Comparison of ENCODE assay signal across 10 cellular contexts in the genomic region with DNA sequence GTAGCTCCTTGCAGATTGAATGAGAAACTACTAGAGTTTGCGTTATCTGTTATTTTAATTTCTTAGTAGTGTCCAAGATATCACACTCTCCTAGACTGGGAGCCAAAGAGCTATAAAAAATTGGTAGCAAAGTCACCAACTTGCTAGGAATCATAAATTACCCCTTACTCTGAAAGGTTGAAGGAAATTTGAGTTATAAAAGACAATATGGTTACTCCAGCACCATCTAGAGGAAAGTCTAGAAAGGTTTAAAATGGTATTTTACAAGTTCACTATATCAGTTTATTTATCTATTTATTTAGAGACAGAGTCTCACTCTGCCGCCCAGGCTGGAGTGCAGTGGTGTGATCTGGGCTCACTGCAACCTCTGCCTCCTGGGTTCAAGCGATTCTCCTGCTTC.
A peak's percentile ranks its signal among the peaks of the same experiment; 100 is the strongest.
DNase-seq lines count a peak whose midpoint lies in the region; ATAC-seq and TF ChIP-seq lines count a peak whose summit lies in the region.
"Had no signal": no experiment of that assay in that cellular context is flagged by ENCODE, and none has a peak within 500 bp of the region (broad histone marks: within the 10 kb centered on the region; RNA-seq: fewer than 3 reads in every experiment).

No MANE protein-coding gene starts in this region.

- H3K4me1 ChIP-seq in ascending aorta (no peaks in the 10 kb centered on the region), mucosa of descending colon (ENCODE audit: low read depth) (peaks cover 21% of the 10 kb centered on the region)

- POLR2A ChIA-PET in CD4-positive, alpha-beta T cell (lab: Charles Lee): interaction anchor here (0.6 to 3.9 kb wide), 8 partner anchors 9 to 266 kb away, joined by 3 to 22 read pairs (median 6); partner anchors contain the start of genes TRIP4 and ZNF609
- POLR2A ChIA-PET in WTC11 (lab: Charles Lee): no interaction called here

- no peaks in the 10 kb centered on the region for H3K9me3 ChIP-seq in CD4-positive, alpha-beta T cell (ENCODE audit: control insufficient read depth, low read length)
- H3K9me3 ChIP-seq in ascending aorta: no peaks in the 10 kb centered on the region
- no peaks in the 10 kb centered on the region for H3K9me3 ChIP-seq in mucosa of descending colon

- ATAC-seq in CD4-positive, alpha-beta T cell (ENCODE audit: poor library complexity): no peak
- ATAC-seq in mucosa of descending colon (peak; percentile 24), WTC11 (no peak)

- H3K9me3 Mint-ChIP-seq in CD4-positive, alpha-beta T cell: no peaks in the 10 kb centered on the region
- no peaks in the 10 kb centered on the region for H3K9me3 Mint-ChIP-seq in WTC11

- no peak overlapping the region for H3K27ac ChIP-seq in CD4-positive, alpha-beta T cell (ENCODE audit: low read depth, low read length)
- no peak overlapping the region for H3K27ac ChIP-seq in ascending aorta
- H3K27ac ChIP-seq: epithelial cell of prostate had no signal

- H3K36me3 ChIP-seq in ascending aorta (no peaks in the 10 kb centered on the region), mucosa of descending colon (ENCODE audit: low read depth) (no peaks in the 10 kb centered on the region)

- peak; percentile 59 for TF ChIP-seq CTCF in CD4-positive, alpha-beta T cell (IDR thresholded peaks at IDR 0.05)
- TF ChIP-seq CTCF in ascending aorta (IDR thresholded peaks at IDR 0.05) (peak in 2 of 3 experiments; percentile 18 to 29), mucosa of descending colon (IDR thresholded peaks at IDR 0.05) (no peak), WTC11 (IDR thresholded peaks at IDR 0.05) (no peak)

- no peak for DNase-seq in CD4-positive, alpha-beta T cell
- DNase-seq in KBM-7 (peak; percentile 45), ascending aorta (ENCODE audit: low spot score in 2 of 2) (no peak), mucosa of descending colon (no peak), NCI-H2107 treated with DMSO at 0.1 percent for 48 hours (lab: John Stamatoyannopoulos, UW; ENCODE audit: unreplicated experiment) (no peak), WTC11 (ENCODE audit: low spot score) (no peak), NCI-H146 (lab: John Stamatoyannopoulos, UW) (no peak), GM19240 (ENCODE audit: insufficient read length, low spot score) (no peak)
- DNase-seq: stimulated activated CD4-positive, alpha-beta T cell treated with anti-CD3 and anti-CD28 coated beads, Interleukin-15, amount 100 ng/mL, for 24 hours had no signal

- intact Hi-C loops in CD4-positive, alpha-beta T cell (cut with DNase I, micrococcal nuclease): loop anchor here (2.0 to 5.0 kb wide), 4 partner anchors 151 to 446 kb away; partner anchors contain the start of gene TRIP4 (in 1 of the 2)
- intact Hi-C loops in ascending aorta (cut with DNase I) (no loop called here), mucosa of descending colon (cut with DNase I, micrococcal nuclease) (no loop called here)

- H3K27me3 ChIP-seq in CD4-positive, alpha-beta T cell (ENCODE audit: control insufficient read depth, insufficient read depth, low read length): no peaks in the 10 kb centered on the region
- no peaks in the 10 kb centered on the region for H3K27me3 ChIP-seq in ascending aorta

- peak overlapping the region; percentile 82 for H3K27ac Mint-ChIP-seq in CD4-positive, alpha-beta T cell
- no peak overlapping the region for H3K27ac Mint-ChIP-seq in WTC11

- H3K36me3 Mint-ChIP-seq in CD4-positive, alpha-beta T cell (ENCODE audit: low read depth): peaks cover 5% of the 10 kb centered on the region
- no peaks in the 10 kb centered on the region for H3K36me3 Mint-ChIP-seq in WTC11

- H3K4me1 Mint-ChIP-seq in CD4-positive, alpha-beta T cell (ENCODE audit: low read depth): peaks cover 51% of the 10 kb centered on the region
- H3K4me1 Mint-ChIP-seq in WTC11: peaks cover 21% of the 10 kb centered on the region

- H3K4me3 ChIP-seq in ascending aorta (no peak overlapping the region), mucosa of descending colon (no peak overlapping the region)

- in situ Hi-C loops in KBM-7 (cut with MboI; ENCODE audit: low pct_unique_long_range_greater_than_20kb, low sequenced_read_pairs): no loop called here

- peak overlapping the region; percentile 37 for H3K4me3 Mint-ChIP-seq in CD4-positive, alpha-beta T cell
- no peak overlapping the region for H3K4me3 Mint-ChIP-seq in WTC11

- CTCF ChIA-PET in CD4-positive, alpha-beta T cell (lab: Charles Lee): interaction anchor here (0.6 to 4.8 kb wide), 13 partner anchors 9 to 271 kb away, joined by 3 to 19 read pairs (median 3); partner anchors contain the start of gene TRIP4
- CTCF ChIA-PET in WTC11 (lab: Charles Lee): interaction anchor here (0.6 to 4.0 kb wide), 10 partner anchors 14 to 266 kb away, joined by 3 to 24 read pairs (median 4); partner anchors contain the start of gene TRIP4

- no peaks in the 10 kb centered on the region for H3K27me3 Mint-ChIP-seq in CD4-positive, alpha-beta T cell
- no peaks in the 10 kb centered on the region for H3K27me3 Mint-ChIP-seq in WTC11 (ENCODE audit: low read depth)

TF ChIP-seq in WTC11, 78 proteins besides CTCF, POLR2A, EP300 and RAD21:
- TF ChIP-seq SP1 (CRISPR knock-in tag; conservative IDR thresholded peaks at IDR 0.05) (no peak), NR1H2 (CRISPR knock-in tag; IDR thresholded peaks at IDR 0.05) (no peak), ZNF232 (CRISPR knock-in tag; IDR thresholded peaks at IDR 0.05) (no peak), ZSCAN18 (CRISPR knock-in tag; IDR thresholded peaks at IDR 0.05) (no peak), ZBTB21 (CRISPR knock-in tag; IDR thresholded peaks at IDR 0.05; ENCODE audit: borderline replicate concordance) (no peak), ZNF121 (CRISPR knock-in tag; IDR thresholded peaks at IDR 0.05) (no peak), MYBL2 (CRISPR knock-in tag; IDR thresholded peaks at IDR 0.05) (no peak), TCF7 (CRISPR knock-in tag; IDR thresholded peaks at IDR 0.05; ENCODE audit: low read depth) (no peak), GRHL2 (CRISPR knock-in tag; IDR thresholded peaks at IDR 0.05; ENCODE audit: insufficient replicate concordance, severe bottlenecking) (no peak), CREM (CRISPR knock-in tag; IDR thresholded peaks at IDR 0.05) (no peak), ZNF317 (CRISPR knock-in tag; IDR thresholded peaks at IDR 0.05; ENCODE audit: borderline replicate concordance, low read depth) (no peak), USF1 (CRISPR knock-in tag; IDR thresholded peaks at IDR 0.05) (no peak)
- TF ChIP-seq, protein P1, sequence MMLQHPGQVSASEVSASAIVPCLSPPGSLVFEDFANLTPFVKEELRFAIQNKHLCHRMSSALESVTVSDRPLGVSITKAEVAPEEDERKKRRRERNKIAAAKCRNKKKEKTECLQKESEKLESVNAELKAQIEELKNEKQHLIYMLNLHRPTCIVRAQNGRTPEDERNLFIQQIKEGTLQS (CRISPR knock-in tag; conservative IDR thresholded peaks at IDR 0.05): no peak
- TF ChIP-seq, protein P2, sequence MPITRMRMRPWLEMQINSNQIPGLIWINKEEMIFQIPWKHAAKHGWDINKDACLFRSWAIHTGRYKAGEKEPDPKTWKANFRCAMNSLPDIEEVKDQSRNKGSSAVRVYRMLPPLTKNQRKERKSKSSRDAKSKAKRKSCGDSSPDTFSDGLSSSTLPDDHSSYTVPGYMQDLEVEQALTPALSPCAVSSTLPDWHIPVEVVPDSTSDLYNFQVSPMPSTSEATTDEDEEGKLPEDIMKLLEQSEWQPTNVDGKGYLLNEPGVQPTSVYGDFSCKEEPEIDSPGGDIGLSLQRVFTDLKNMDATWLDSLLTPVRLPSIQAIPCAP (CRISPR knock-in tag; IDR thresholded peaks at IDR 0.05): no peak
- TF ChIP-seq, protein P3, sequence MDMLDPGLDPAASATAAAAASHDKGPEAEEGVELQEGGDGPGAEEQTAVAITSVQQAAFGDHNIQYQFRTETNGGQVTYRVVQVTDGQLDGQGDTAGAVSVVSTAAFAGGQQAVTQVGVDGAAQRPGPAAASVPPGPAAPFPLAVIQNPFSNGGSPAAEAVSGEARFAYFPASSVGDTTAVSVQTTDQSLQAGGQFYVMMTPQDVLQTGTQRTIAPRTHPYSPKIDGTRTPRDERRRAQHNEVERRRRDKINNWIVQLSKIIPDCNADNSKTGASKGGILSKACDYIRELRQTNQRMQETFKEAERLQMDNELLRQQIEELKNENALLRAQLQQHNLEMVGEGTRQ (CRISPR knock-in tag; IDR thresholded peaks at IDR 0.05): no peak
- TF ChIP-seq, protein P4, sequence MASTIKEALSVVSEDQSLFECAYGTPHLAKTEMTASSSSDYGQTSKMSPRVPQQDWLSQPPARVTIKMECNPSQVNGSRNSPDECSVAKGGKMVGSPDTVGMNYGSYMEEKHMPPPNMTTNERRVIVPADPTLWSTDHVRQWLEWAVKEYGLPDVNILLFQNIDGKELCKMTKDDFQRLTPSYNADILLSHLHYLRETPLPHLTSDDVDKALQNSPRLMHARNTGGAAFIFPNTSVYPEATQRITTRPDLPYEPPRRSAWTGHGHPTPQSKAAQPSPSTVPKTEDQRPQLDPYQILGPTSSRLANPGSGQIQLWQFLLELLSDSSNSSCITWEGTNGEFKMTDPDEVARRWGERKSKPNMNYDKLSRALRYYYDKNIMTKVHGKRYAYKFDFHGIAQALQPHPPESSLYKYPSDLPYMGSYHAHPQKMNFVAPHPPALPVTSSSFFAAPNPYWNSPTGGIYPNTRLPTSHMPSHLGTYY (CRISPR knock-in tag; IDR thresholded peaks at IDR 0.05): no peak
TF ChIP-seq in WTC11: peak in this region for 0.

Comparison
In these comparisons a context has a peak if more than half of its experiments do, and no peak if none do; other contexts are left out.
1. CTCF ChIP-seq: peak in CD4-positive, alpha-beta T cell (single experiment) and ascending aorta (2 of 3); none in mucosa of descending colon (single experiment) and WTC11 (single experiment).
2. intact Hi-C loops: an anchor here in CD4-positive, alpha-beta T cell (2.0 to 5.0 kb wide); none called in ascending aorta and mucosa of descending colon.